ENCODE assay signal across 8 cellular contexts in genomic region chr2:112884869-112885502, GRCh38. TPM values are rescaled to one million over a fixed set of nuclear protein-coding genes. Genes with fewer than 3 reads are reported as not detected.
DNase-seq lines count a peak whose midpoint lies in the region; ATAC-seq, FAIRE-seq and TF ChIP-seq lines count a peak whose summit lies in the region.

No MANE protein-coding gene starts in this region.

- TF ChIP-seq POLR2A in GM12878 (IDR thresholded peaks at IDR 0.05; ENCODE audit: low read depth, low read length) = no peak

- TF ChIP-seq EP300 in GM12878 (IDR thresholded peaks at IDR 0.05; ENCODE audit: borderline replicate concordance in 1 of 2, control insufficient read depth in 1 of 2, low read depth in 2 of 2, low read length in 2 of 2) = no peak

- ATAC-seq in GM19023 (IDR thresholded peaks at IDR 0.05; ENCODE audit: unreplicated experiment) = peak; percentile 49
- peak; percentile 82 for ATAC-seq in GM12878
- ATAC-seq in HG03378 (IDR thresholded peaks at IDR 0.05; ENCODE audit: unreplicated experiment) = no peak

- CTCF ChIA-PET in GM12878 (lab: Yijun Ruan, JAX) = interaction anchor here (0.6 to 12.0 kb wide), 56 partner anchors 9 to 675 kb away, joined by 3 to 496 read pairs (median 6); partner anchors contain the start of genes IL1A and IL1B

- TF ChIP-seq CTCF in GM12878 (IDR thresholded peaks at IDR 0.05 in 2 of 3, conservative IDR thresholded peaks at IDR 0.05 in 1 of 3; ENCODE audit: control insufficient read depth in 2 of 3, extremely low read depth in 1 of 3, insufficient read depth in 1 of 3, low read depth in 3 of 3, low read length in 3 of 3) = peak; percentile 92 to 93 (median 93)

- no peaks in the 10 kb centered on the region for H3K27me3 ChIP-seq in GM12878 (replicated peaks in 1 of 2; ENCODE audit: control insufficient read depth in 2 of 2, insufficient read depth in 2 of 2, low read length in 1 of 2)

- RAD21 ChIA-PET in GM12878 (lab: Charles Lee; ENCODE audit: unreplicated experiment) = interaction anchor here (0.7 to 11.8 kb wide), 35 partner anchors 8 to 285 kb away, joined by 3 to 281 read pairs (median 5); partner anchors contain the start of gene IL1B

- H3K79me2 ChIP-seq in GM12878 (ENCODE audit: control insufficient read depth, insufficient read depth, low read length) = no peaks in the 10 kb centered on the region

- WGBS in GM12878 (ENCODE audit: insufficient coverage, insufficient replicate concordance, low lambda C conversion rate, missing lambda C conversion rate) = 22% methylated on average over 6 of the region's 6 CpGs

- SMC1A ChIA-PET in GM12878 (lab: Charles Lee; ENCODE audit: uncharacterized antibody, unreplicated experiment) = interaction anchor here (0.5 to 12.1 kb wide), 47 partner anchors 9 to 285 kb away, joined by 3 to 362 read pairs (median 6); partner anchors contain the start of gene CKAP2L

- H3K36me3 ChIP-seq in GM12878 (ENCODE audit: control insufficient read depth in 2 of 2, insufficient read depth in 2 of 2, low read length in 1 of 2) = no peaks in the 10 kb centered on the region

- no peak overlapping the region for H3K4me3 ChIP-seq in GM12878

- BruUV-seq in GM12878 (replicated peaks; lab: Mats Ljungman, UMichigan) = no TSS peak

- H3K9ac ChIP-seq in GM12878 (ENCODE audit: control insufficient read depth, insufficient read depth, low read length) = no peak overlapping the region

- POLR2A ChIA-PET in GM12878 (lab: Charles Lee) = interaction anchor here (1.1 to 1.9 kb wide), 7 partner anchors 9 to 144 kb away, joined by 3 to 15 read pairs (median 4); no protein-coding TSS in a partner anchor

- peaks cover 32% of the 10 kb centered on the region for H3K4me1 ChIP-seq in GM12878 (ENCODE audit: control insufficient read depth, insufficient read depth, low read length)

- intact Hi-C loops in GM12878 (cut with micrococcal nuclease; ENCODE audit: unreplicated experiment) = loop anchor here (1.0 to 2.0 kb wide), 3 partner anchors 56 to 284 kb away; no protein-coding TSS in a partner anchor

- in situ Hi-C loops in GM12878 (cut with MboI) = no loop called here

- no peaks in the 10 kb centered on the region for H3K9me3 ChIP-seq in GM12878 (replicated peaks; ENCODE audit: control insufficient read depth, insufficient read depth, low read length)

- no peak overlapping the region for H3K27ac ChIP-seq in GM12878 (ENCODE audit: control insufficient read depth, insufficient read depth)

- FAIRE-seq in GM12878 (lab: Jason Lieb, UNC) = no peak

- H2AFZ ChIP-seq in GM12878 (ENCODE audit: control insufficient read depth, low read depth, low read length) = peak overlapping the region; percentile 49

- TF ChIP-seq RAD21 in GM12878 (IDR thresholded peaks at IDR 0.05; ENCODE audit: insufficient read depth, low read depth, low read length) = peak; percentile 94

- peak overlapping the region; percentile 10; the same call in 1 of the 2 replicates for H3K4me2 ChIP-seq in GM12878 (ENCODE audit: control insufficient read depth, insufficient read depth)

- DNase-seq in AG08396 (ENCODE audit: low spot score) (peak; percentile 65), HUDEP-2 (lab: John Stamatoyannopoulos, UW; ENCODE audit: unreplicated experiment in 76 of 76) (peak in 61 of 76 experiments; percentile 4 to 76 (median 46)), T-helper 22 cell (ENCODE audit: low read depth) (peak; percentile 9), GM12878 (ENCODE audit: low read depth, low spot score) (peak; percentile 39), kidney tubule cell (ENCODE audit: low spot score) (peak; percentile 65)
- DNase-seq in stimulated activated CD8-positive, alpha-beta memory T cell treated with anti-CD3 and anti-CD28 coated beads, Interleukin-12 subunit alpha, Interleukin-12 subunit beta, amount 100 ng/mL, for 4 hours (ENCODE audit: low read depth) = peak; percentile 32

- no peaks in the 10 kb centered on the region for H4K20me1 ChIP-seq in GM12878 (ENCODE audit: control insufficient read depth, insufficient read depth)

TF ChIP-seq in GM12878, 131 proteins besides CTCF, POLR2A, EP300 and RAD21 (continues in another document):
- TF ChIP-seq MXI1 (IDR thresholded peaks at IDR 0.05; ENCODE audit: low read depth, low read length) (peak; percentile 45; the same call in 1 of the 2 replicates), CHD4 (IDR thresholded peaks at IDR 0.05) (no peak), CBX5 (IDR thresholded peaks at IDR 0.05; ENCODE audit: low read depth) (0 out of 2 replicates have a peak, but pooled peaks have one; percentile 46), JUNB (IDR thresholded peaks at IDR 0.05) (no peak), BACH1 (IDR thresholded peaks at IDR 0.05; ENCODE audit: borderline replicate concordance) (no peak)
- TF ChIP-seq, protein P1, sequence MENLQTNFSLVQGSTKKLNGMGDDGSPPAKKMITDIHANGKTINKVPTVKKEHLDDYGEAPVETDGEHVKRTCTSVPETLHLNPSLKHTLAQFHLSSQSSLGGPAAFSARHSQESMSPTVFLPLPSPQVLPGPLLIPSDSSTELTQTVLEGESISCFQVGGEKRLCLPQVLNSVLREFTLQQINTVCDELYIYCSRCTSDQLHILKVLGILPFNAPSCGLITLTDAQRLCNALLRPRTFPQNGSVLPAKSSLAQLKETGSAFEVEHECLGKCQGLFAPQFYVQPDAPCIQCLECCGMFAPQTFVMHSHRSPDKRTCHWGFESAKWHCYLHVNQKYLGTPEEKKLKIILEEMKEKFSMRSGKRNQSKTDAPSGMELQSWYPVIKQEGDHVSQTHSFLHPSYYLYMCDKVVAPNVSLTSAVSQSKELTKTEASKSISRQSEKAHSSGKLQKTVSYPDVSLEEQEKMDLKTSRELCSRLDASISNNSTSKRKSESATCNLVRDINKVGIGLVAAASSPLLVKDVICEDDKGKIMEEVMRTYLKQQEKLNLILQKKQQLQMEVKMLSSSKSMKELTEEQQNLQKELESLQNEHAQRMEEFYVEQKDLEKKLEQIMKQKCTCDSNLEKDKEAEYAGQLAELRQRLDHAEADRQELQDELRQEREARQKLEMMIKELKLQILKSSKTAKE (IDR thresholded peaks at IDR 0.05; ENCODE audit: low read depth, poor library complexity, severe bottlenecking) = peak; percentile 44

RNA-seq across cellular contexts. Expression of gene IL37, which starts 26.0 kb away (rescaled TPM):
- 1.3 TPM in 1 of 2 replicates, not detected in the other for total RNA-seq in GM12878 (2013; cell fraction: nucleolus; rRNA removed)
- total RNA-seq in GM12878 (2014; rRNA removed) (not detected in 2 replicates), GM12878 (2014; rRNA removed; fragmentation: Illumina TruSeq; extraction: Trizol) (not detected in 2 replicates), GM12878 (2021) (not detected in 2 replicates)
- not detected for polyA plus RNA-seq in GM12878 (2011; ENCODE audit: low read depth)
- polyA plus RNA-seq in GM12878 (2011; rRNA removed) (not detected in 2 replicates), GM12878 (2014; fragmentation: Illumina TruSeq; extraction: Trizol) (0.41 TPM in 1 of 2 replicates, not detected in the other), GM12878 (2014; fragmentation: Nextera tagmentation; extraction: Ambion mirVana) (not detected), GM12878 (2014; rRNA removed) (0.54 TPM in 1 of 2 replicates, not detected in the other), GM12878 (2016; fragmentation: Nextera tagmentation; extraction: Ambion mirVana) (not detected)
- polyA plus RNA-seq in GM12878 (2011; cell fraction: cytosol; rRNA removed) = not detected in 2 replicates
- polyA plus RNA-seq in GM12878 (2011; cell fraction: nucleus; rRNA removed) = 0.26 and 0.60 TPM in 2 replicates
- 0.17 TPM in 1 of 2 replicates, not detected in the other for polyA plus RNA-seq in GM12878 (2012)
- not detected in 2 replicates for polyA minus RNA-seq in GM12878 (2011; rRNA and poly(A)+ RNA removed)
- not detected in 2 replicates for polyA minus RNA-seq in GM12878 (2011; cell fraction: cytosol; rRNA and poly(A)+ RNA removed)
- not detected in 2 replicates for polyA minus RNA-seq in GM12878 (2011; cell fraction: nucleus; rRNA and poly(A)+ RNA removed)

RNA-seq across cellular contexts. Expression of gene IL1B, which starts 48.4 kb away (rescaled TPM):
- total RNA-seq in GM12878 (2013; cell fraction: nucleolus; rRNA removed) = 3.2 and 7.2 TPM in 2 replicates
- 0.93 and 1.4 TPM in 2 replicates for total RNA-seq in GM12878 (2014; rRNA removed)
- 0.88 and 1.0 TPM in 2 replicates for total RNA-seq in GM12878 (2014; rRNA removed; fragmentation: Illumina TruSeq; extraction: Trizol)
- total RNA-seq in GM12878 (2021) = 0.64 and 0.72 TPM in 2 replicates
- polyA plus RNA-seq in GM12878 (2011; ENCODE audit: low read depth) = 1.4 TPM
- 0.30 and 0.35 TPM in 2 replicates for polyA plus RNA-seq in GM12878 (2011; rRNA removed)
- polyA plus RNA-seq in GM12878 (2011; cell fraction: cytosol; rRNA removed) = 0.15 and 0.17 TPM in 2 replicates
- polyA plus RNA-seq in GM12878 (2011; cell fraction: nucleus; rRNA removed) = 0.10 and 0.43 TPM in 2 replicates
- polyA plus RNA-seq in GM12878 (2012) = 1.5 and 2.0 TPM in 2 replicates
- 1.3 and 1.4 TPM in 2 replicates for polyA plus RNA-seq in GM12878 (2014; fragmentation: Illumina TruSeq; extraction: Trizol)
- 1 to 10 TPM in 1 of 2 experiments, under 1 TPM in 1; 0.57 to 1.6 TPM for polyA plus RNA-seq in GM12878 (2014; fragmentation: Nextera tagmentation; extraction: Ambion mirVana)
- 0.88 and 1.2 TPM in 2 replicates for polyA plus RNA-seq in GM12878 (2014; rRNA removed)
- polyA plus RNA-seq in GM12878 (2016; fragmentation: Nextera tagmentation; extraction: Ambion mirVana) = under 1 TPM; 0.20 to 0.32 TPM
- 0.93 TPM in 1 of 2 replicates, not detected in the other for polyA minus RNA-seq in GM12878 (2011; rRNA and poly(A)+ RNA removed)
- not detected in 2 replicates for polyA minus RNA-seq in GM12878 (2011; cell fraction: cytosol; rRNA and poly(A)+ RNA removed)
- polyA minus RNA-seq in GM12878 (2011; cell fraction: nucleus; rRNA and poly(A)+ RNA removed) = 0.36 TPM in 1 of 2 replicates, not detected in the other

Comparison
In these comparisons a context has a peak if more than half of its experiments do, and no peak if none do; other contexts are left out.
1. DNase-seq: peak in every context shown above with its lines; median percentile 65 in AG08396; 65 in kidney tubule cell; 46 in HUDEP-2; 39 in GM12878; 32 in stimulated activated CD8-positive, alpha-beta memory T cell treated with anti-CD3 and anti-CD28 coated beads, Interleukin-12 subunit alpha, Interleukin-12 subunit beta, amount 100 ng/mL, for 4 hours; 9 in T-helper 22 cell.